In genomic region chrX:129540725-129541184, GRCh38 we compare ENCODE assay signal across 8 cellular contexts. TPM values are rescaled to one million over a fixed set of nuclear protein-coding genes. Genes with fewer than 3 reads are reported as not detected.
A peak's percentile ranks its signal among the peaks of the same experiment; 100 is the strongest.
DNase-seq lines count a peak whose midpoint lies in the region; ATAC-seq and TF ChIP-seq lines count a peak whose summit lies in the region.

No MANE protein-coding gene starts in this region.

- no peaks in the 10 kb centered on the region for H3K27me3 ChIP-seq in CD4-positive, alpha-beta T cell (ENCODE audit: control insufficient read depth, insufficient read depth, low read length)
- H3K27me3 ChIP-seq in adrenal gland (no peaks in the 10 kb centered on the region), iPS-15b (ENCODE audit: control insufficient read depth, insufficient read depth, low read length) (no peaks in the 10 kb centered on the region)

- peak in 1 of 10 experiments; percentile 0 for DNase-seq in CD4-positive, alpha-beta T cell
- peak; percentile 5 for DNase-seq in LoVo (ENCODE audit: low spot score)
- DNase-seq in adrenal gland = peak; percentile 16 to 56 (median 22)
- peak; percentile 20 for DNase-seq in stimulated activated CD8-positive, alpha-beta memory T cell treated with anti-CD3 and anti-CD28 coated beads, Interleukin-4, amount 100 ng/mL, for 48 hours
- no peak for DNase-seq in NCI-H1694 (lab: John Stamatoyannopoulos, UW)
- DNase-seq in COLO829 (ENCODE audit: low spot score) = no peak

- CTCF ChIA-PET in CD4-positive, alpha-beta T cell (lab: Charles Lee) = no interaction called here

- H3K4me3 Mint-ChIP-seq in CD4-positive, alpha-beta T cell = peak overlapping the region; percentile 81

- no peaks in the 10 kb centered on the region for H3K9me3 Mint-ChIP-seq in CD4-positive, alpha-beta T cell

- no peaks in the 10 kb centered on the region for H3K36me3 Mint-ChIP-seq in CD4-positive, alpha-beta T cell (ENCODE audit: low read depth)

- WGBS in adrenal gland, 4 donors = 2 to 31% (median 8%) methylated on average over 2 to 14 of the region's 14 CpGs

- intact Hi-C loops in CD4-positive, alpha-beta T cell (cut with DNase I, micrococcal nuclease) = no loop called here
- intact Hi-C loops in adrenal gland (cut with DNase I) = no loop called here

- no peak overlapping the region for H3K27ac Mint-ChIP-seq in CD4-positive, alpha-beta T cell

- POLR2A ChIA-PET in CD4-positive, alpha-beta T cell (lab: Charles Lee) = no interaction called here

- peak in 1 of 2 donors; percentile 15 for TF ChIP-seq POLR2A in adrenal gland (IDR thresholded peaks at IDR 0.05)

- no peak overlapping the region for H3K27ac ChIP-seq in CD4-positive, alpha-beta T cell (ENCODE audit: low read depth, low read length)
- H3K27ac ChIP-seq in adrenal gland = peak overlapping the region in 4 of 5 donors; percentile 68 to 85 (median 77)

- no peaks in the 10 kb centered on the region for H3K36me3 ChIP-seq in adrenal gland (replicated peaks in 1 of 2)
- H3K36me3 ChIP-seq in iPS-15b (ENCODE audit: control insufficient read depth, insufficient read depth, low read length) = no peaks in the 10 kb centered on the region

- H3K4me3 ChIP-seq in adrenal gland (peak overlapping the region in 2 of 4 donors; percentile 53 to 77), iPS-15b (ENCODE audit: low read depth, low read length) (peak overlapping the region; percentile 91)

- H3K4me1 Mint-ChIP-seq in CD4-positive, alpha-beta T cell (ENCODE audit: low read depth) = peaks cover 17% of the 10 kb centered on the region

- ATAC-seq in CD4-positive, alpha-beta T cell (ENCODE audit: poor library complexity) = no peak
- peak; percentile 19 for ATAC-seq in GM21367 (IDR thresholded peaks at IDR 0.05; ENCODE audit: unreplicated experiment)

- H3K9ac ChIP-seq in iPS-15b (ENCODE audit: low read depth, low read length) = peak overlapping the region; percentile 79

- H3K27me3 Mint-ChIP-seq in CD4-positive, alpha-beta T cell = no peaks in the 10 kb centered on the region

- H3K4me1 ChIP-seq in adrenal gland (replicated peaks in 1 of 2) (peaks cover 0 to 4% of the 10 kb centered on the region in 2 donors), iPS-15b (ENCODE audit: control insufficient read depth, insufficient read depth, low read length) (peaks cover 6% of the 10 kb centered on the region)

- TF ChIP-seq CTCF in CD4-positive, alpha-beta T cell (IDR thresholded peaks at IDR 0.05) = no peak
- TF ChIP-seq CTCF in adrenal gland (IDR thresholded peaks at IDR 0.05) = no peak

- no peaks in the 10 kb centered on the region for H3K9me3 ChIP-seq in CD4-positive, alpha-beta T cell (ENCODE audit: control insufficient read depth, low read length)
- H3K9me3 ChIP-seq in adrenal gland (replicated peaks in 1 of 3) = no peaks in the 10 kb centered on the region
- H3K9me3 ChIP-seq in iPS-15b (ENCODE audit: control insufficient read depth, insufficient read depth, low read length) = no peaks in the 10 kb centered on the region

RNA-seq across cellular contexts. Expression of gene OCRL, which starts 0.7 kb away (rescaled TPM):
- total RNA-seq in CD4-positive, alpha-beta T cell = 1 to 10 TPM; 4.0 to 4.1 TPM
- 10 to 100 TPM; 28.7 to 48.6 (median 34.3) TPM for total RNA-seq in adrenal gland
- polyA plus RNA-seq in adrenal gland = 10 to 100 TPM; 24.2 to 48.4 (median 36.7) TPM

RNA-seq across cellular contexts. Expression of gene SMARCA1, which starts 17.5 kb away (rescaled TPM):
- 1 to 10 TPM in 1 of 2 experiments, under 1 TPM in 1; 0.85 to 1.0 TPM for total RNA-seq in CD4-positive, alpha-beta T cell
- 100 to 1,000 TPM in 5 of 8 donors, 10 to 100 TPM in 3; 85.2 to 160 (median 110) TPM for total RNA-seq in adrenal gland
- polyA plus RNA-seq in adrenal gland = 100 to 1,000 TPM in 1 of 3 donors, 10 to 100 TPM in 2; 31.0 to 117 (median 37.0) TPM

Comparison
In these comparisons a context has a peak if more than half of its experiments do, and no peak if none do; other contexts are left out.
1. DNase-seq: peak in LoVo (single experiment), adrenal gland (7 of 7) and stimulated activated CD8-positive, alpha-beta memory T cell treated with anti-CD3 and anti-CD28 coated beads, Interleukin-4, amount 100 ng/mL, for 48 hours (single experiment); none in NCI-H1694 (single experiment) and COLO829 (single experiment).
2. RNA of gene OCRL, which starts 0.7 kb away (total RNA-seq): 28.7 to 48.6 TPM in adrenal gland; 4.0 to 4.1 TPM in CD4-positive, alpha-beta T cell; every median in the first group is over 4 times any median in the second.
3. RNA of gene SMARCA1, which starts 17.5 kb away (total RNA-seq): 85.2 to 160 TPM in adrenal gland; 0.85 to 1.0 TPM in CD4-positive, alpha-beta T cell; every median in the first group is over 10 times any median in the second.